ENCODE assay signal across 8 cellular contexts in the genomic region with DNA sequence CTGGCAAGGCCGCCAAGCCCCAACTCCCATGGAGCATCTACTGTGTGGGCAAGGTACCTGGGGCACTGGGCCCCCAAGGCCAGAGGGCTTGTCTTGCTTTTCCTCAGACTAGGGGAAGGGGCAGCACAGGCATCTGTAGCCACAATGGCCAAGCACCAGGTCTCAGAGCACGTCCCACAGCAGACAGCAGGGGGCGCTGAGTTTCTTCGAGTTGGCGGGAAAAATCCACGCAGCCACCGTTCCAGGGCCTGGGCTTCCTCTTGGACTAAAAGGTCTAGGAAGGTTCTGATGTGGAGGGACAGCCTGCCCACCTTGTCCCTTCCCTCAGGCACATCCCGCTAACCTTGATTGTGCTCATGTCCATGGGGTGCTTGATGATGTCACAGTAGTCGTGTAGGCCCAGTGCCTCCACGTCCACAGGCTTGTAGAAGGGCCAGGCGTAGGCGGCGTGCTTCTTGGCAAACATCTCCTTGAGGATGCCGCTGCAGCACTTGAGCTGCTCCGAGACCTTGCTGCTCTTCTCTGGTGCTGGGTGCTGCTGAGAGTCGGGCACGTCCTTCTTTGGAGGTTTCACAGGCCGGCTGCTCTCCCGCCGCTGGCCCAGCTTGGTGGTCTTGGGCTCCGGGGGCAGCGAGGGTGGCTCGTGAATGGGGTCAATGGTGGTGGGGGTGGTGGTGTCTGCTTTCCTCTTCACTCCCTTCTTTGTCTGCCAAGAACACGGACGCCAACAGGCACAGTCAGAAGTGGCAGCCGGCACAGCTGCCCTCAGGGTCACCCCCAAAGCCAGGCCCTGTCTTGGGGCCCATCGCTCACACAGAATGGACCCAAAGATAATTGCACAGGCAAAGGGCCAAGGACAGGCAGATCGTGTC. TPM values are rescaled to one million over a fixed set of nuclear protein-coding genes. Genes with fewer than 3 reads are reported as not detected.
DNase-seq lines count a peak whose midpoint lies in the region; ATAC-seq and TF ChIP-seq lines count a peak whose summit lies in the region.

No MANE protein-coding gene starts in this region.

- H3K4me1 ChIP-seq in HAP-1 (no peaks in the 10 kb centered on the region), RWPE2 (ENCODE audit: insufficient read depth, poor library complexity, severe bottlenecking) (no peaks in the 10 kb centered on the region), osteoblast (ENCODE audit: insufficient read depth, low read length) (peaks cover 19% of the 10 kb centered on the region)

- no peak overlapping the region for H3K4me3 ChIP-seq in HAP-1
- H3K4me3 ChIP-seq in RWPE2 (ENCODE audit: severe bottlenecking), result no peak overlapping the region
- no peak overlapping the region for H3K4me3 ChIP-seq in osteoblast (ENCODE audit: insufficient read depth, low read length)

- ATAC-seq in RWPE2 (ENCODE audit: low read depth), result 0 out of 3 replicates have a peak, but pooled peaks have one; percentile 40
- no peak for ATAC-seq in GM21786 (IDR thresholded peaks at IDR 0.05; ENCODE audit: unreplicated experiment)

- H3K9me3 ChIP-seq in HAP-1, result no peaks in the 10 kb centered on the region
- H3K9me3 ChIP-seq in RWPE2 (ENCODE audit: severe bottlenecking), result no peaks in the 10 kb centered on the region
- no peaks in the 10 kb centered on the region for H3K9me3 ChIP-seq in osteoblast (ENCODE audit: low read depth, low read length)

- H3K79me2 ChIP-seq in osteoblast (ENCODE audit: insufficient read depth, low read length), result peaks cover 92% of the 10 kb centered on the region

- H3K27ac ChIP-seq in RWPE2 (ENCODE audit: poor library complexity, severe bottlenecking) (no peak overlapping the region), osteoblast (ENCODE audit: low read depth, low read length) (peak overlapping the region; percentile 25), temporal lobe (ENCODE audit: low read depth, low read length) (peak overlapping the region; percentile 51)

- in situ Hi-C loops in HAP-1 (cut with MboI; ENCODE audit: low sequenced_read_pairs), result loop anchor here (10.0 kb wide), 1 partner anchor 291 kb away; no protein-coding TSS in a partner anchor

- no peaks in the 10 kb centered on the region for H3K27me3 ChIP-seq in HAP-1 (ENCODE audit: low read depth)
- no peaks in the 10 kb centered on the region for H3K27me3 ChIP-seq in RWPE2 (ENCODE audit: insufficient read depth, poor library complexity, severe bottlenecking)
- H3K27me3 ChIP-seq in osteoblast (ENCODE audit: insufficient read depth, low read length), result no peaks in the 10 kb centered on the region

- H3K36me3 ChIP-seq in HAP-1 (replicated peaks) (peaks cover 89% of the 10 kb centered on the region), RWPE2 (ENCODE audit: low read depth) (peaks cover 96% of the 10 kb centered on the region), osteoblast (ENCODE audit: insufficient read depth, low read length) (peaks cover 81% of the 10 kb centered on the region)

- H4K20me1 ChIP-seq in osteoblast (ENCODE audit: insufficient read depth, low read length), result peaks cover 88% of the 10 kb centered on the region

- peak; percentile 61 for TF ChIP-seq CTCF in RWPE2 (IDR thresholded peaks at IDR 0.05; ENCODE audit: poor library complexity, severe bottlenecking)
- peak; percentile 86 for TF ChIP-seq CTCF in osteoblast (IDR thresholded peaks at IDR 0.05; ENCODE audit: extremely low read depth, low read depth, low read length)

- no peak overlapping the region for H2AFZ ChIP-seq in osteoblast (ENCODE audit: low read length)

- DNase-seq in AML-193 (lab: John Stamatoyannopoulos, UW) (peak; percentile 8 to 24), HAP-1 (ENCODE audit: low spot score in 2 of 2) (peak; percentile 26 to 88), RWPE2 (ENCODE audit: low spot score) (no peak), germinal center (ENCODE audit: low spot score) (peak; percentile 66), osteoblast (ENCODE audit: insufficient read length, low spot score, missing footprints) (peak; percentile 88)
- DNase-seq in activated effector memory CD4-positive, alpha-beta T cell treated with anti-CD3 and anti-CD28 coated beads, Interleukin-2, amount 50 U/mL, for 16 hours, result peak; percentile 91

- H3K4me2 ChIP-seq in osteoblast (ENCODE audit: insufficient read depth, low read length), result no peak overlapping the region

RNA-seq across cellular contexts. Expression of a gene that starts 32.0 kb away (rescaled TPM):
- total RNA-seq in osteoblast (0.29 TPM in 1 of 2 replicates, not detected in the other), temporal lobe (not detected)
